In genomic region chr3:39150170-39150802, GRCh38 we compare ENCODE assay signal across 8 cellular contexts. TPM values are rescaled to one million over a fixed set of nuclear protein-coding genes. Genes with fewer than 3 reads are reported as not detected.
DNase-seq lines count a peak whose midpoint lies in the region; ATAC-seq and TF ChIP-seq lines count a peak whose summit lies in the region.

No MANE protein-coding gene starts in this region.

- H3K9me2 ChIP-seq in HCT116 (ENCODE audit: insufficient read depth), result no peaks in the 10 kb centered on the region

- no peak for ATAC-seq in HCT116
- ATAC-seq in activated naive CD8-positive, alpha-beta T cell treated with anti-CD3 and anti-CD28 coated beads, Interleukin-2, amount 50 U/mL, for 24 hours, result no peak
- ATAC-seq in GM19023 (IDR thresholded peaks at IDR 0.05; ENCODE audit: unreplicated experiment), result no peak

- H3K79me2 ChIP-seq in HCT116 (ENCODE audit: insufficient read depth, low read length), result peaks cover 69% of the 10 kb centered on the region

- H3K4me3 ChIP-seq in HCT116 (replicated peaks in 1 of 2; ENCODE audit: low read depth in 1 of 2, low read length in 2 of 2) (peak overlapping the region; percentile 60 to 66), liver (ENCODE audit: low read depth in 1 of 3, low read length in 3 of 3) (peak overlapping the region; percentile 83 to 100 (median 91)), urinary bladder (ENCODE audit: low read depth, low read length) (no peak overlapping the region)

- H3K27me3 ChIP-seq in HCT116 (ENCODE audit: insufficient read depth, low read length), result no peaks in the 10 kb centered on the region
- H3K27me3 ChIP-seq in liver (ENCODE audit: control insufficient read depth in 4 of 4, insufficient read depth in 4 of 4, low read length in 3 of 4), result no peaks in the 10 kb centered on the region

- TF ChIP-seq POLR2A in HCT116 (IDR thresholded peaks at IDR 0.05; ENCODE audit: borderline replicate concordance, extremely low read depth, insufficient read depth, insufficient read length), result no peak

- 72% methylated on average over 5 of the region's 5 CpGs for WGBS in liver
- 35% methylated on average over 5 of the region's 5 CpGs for WGBS in urinary bladder

- intact Hi-C loops in HCT116 (cut with micrococcal nuclease), result no loop called here

- H3K9me3 Mint-ChIP-seq in activated naive CD8-positive, alpha-beta T cell treated with anti-CD3 and anti-CD28 coated beads, Interleukin-2, amount 50 U/mL, for 24 hours, result no peaks in the 10 kb centered on the region

- H3K4me1 ChIP-seq in HCT116 (ENCODE audit: control insufficient read depth in 1 of 2, insufficient read depth in 2 of 2, low read length in 2 of 2) (peaks cover 67 to 77% of the 10 kb centered on the region in 2 experiments), liver (ENCODE audit: control insufficient read depth in 4 of 4, insufficient read depth in 4 of 4, low read length in 3 of 4) (peaks cover 29 to 73% (median 57%) of the 10 kb centered on the region in 4 donors), urinary bladder (ENCODE audit: insufficient read depth) (no peaks in the 10 kb centered on the region)

- in situ Hi-C loops in ACHN (cut with HindIII; ENCODE audit: low pct_ligation_motif_present, low pct_unique_long_range_greater_than_20kb, low sequenced_read_pairs), result no loop called here

- peak overlapping the region; percentile 82 for H3K27ac ChIP-seq in HCT116 (ENCODE audit: low read depth, low read length)
- H3K27ac ChIP-seq in liver (ENCODE audit: low read depth in 1 of 2, low read length in 2 of 2), result peak overlapping the region; percentile 99
- H3K27ac ChIP-seq in urinary bladder (ENCODE audit: low read depth), result peak overlapping the region; percentile 44

- H3K9ac ChIP-seq in HCT116 (ENCODE audit: low read length) (peak overlapping the region; percentile 86; the same call in 1 of the 2 replicates), liver (ENCODE audit: low read depth in 1 of 2, low read length in 2 of 2) (peak overlapping the region; percentile 88 to 97)

- peaks cover 2% of the 10 kb centered on the region for H3K27me3 Mint-ChIP-seq in activated naive CD8-positive, alpha-beta T cell treated with anti-CD3 and anti-CD28 coated beads, Interleukin-2, amount 50 U/mL, for 24 hours

- CTCF ChIA-PET in HCT116 (lab: Charles Lee), result interaction anchor here (1.5 kb wide), 1 partner anchor 138 kb away, joined by 5 read pairs; no protein-coding TSS in a partner anchor

- H3K4me3 Mint-ChIP-seq in activated naive CD8-positive, alpha-beta T cell treated with anti-CD3 and anti-CD28 coated beads, Interleukin-2, amount 50 U/mL, for 24 hours, result peak overlapping the region; percentile 98

- peak; percentile 27 for DNase-seq in ACHN
- no peak for DNase-seq in HCT116 (ENCODE audit: low read depth, low spot score)
- no peak for DNase-seq in activated naive CD8-positive, alpha-beta T cell treated with anti-CD3 and anti-CD28 coated beads, Interleukin-2, amount 50 U/mL, for 24 hours
- no peak for DNase-seq in activated gamma-delta T cell treated with Interleukin-2 at 50 U/mL for 16 hours
- DNase-seq in pons (ENCODE audit: low spot score), result no peak

- peaks cover 39% of the 10 kb centered on the region; the same call in 1 of the 2 replicates for H4K20me1 ChIP-seq in HCT116 (ENCODE audit: insufficient read depth)

- TF ChIP-seq RAD21 in HCT116 (IDR thresholded peaks at IDR 0.05; ENCODE audit: low read depth) (no peak), liver (IDR thresholded peaks at IDR 0.05) (peak in 1 of 2 donors; percentile 6)

- H3K36me3 ChIP-seq in HCT116 (ENCODE audit: control insufficient read depth in 1 of 2, insufficient read depth in 2 of 2, low read length in 2 of 2) (peaks cover 7 to 14% of the 10 kb centered on the region in 2 experiments), liver (ENCODE audit: control insufficient read depth in 4 of 4, insufficient read depth in 3 of 4, low read depth in 1 of 4, low read length in 3 of 4) (peaks cover under 1 to 17% (median 5%) of the 10 kb centered on the region in 4 donors), urinary bladder (ENCODE audit: insufficient read depth) (no peaks in the 10 kb centered on the region)

- H2AFZ ChIP-seq in HCT116 (ENCODE audit: low read depth, low read length, poor library complexity, severe bottlenecking), result no peak overlapping the region

- peak overlapping the region; percentile 81 for H3K4me2 ChIP-seq in HCT116 (ENCODE audit: low read length)

- peaks cover 69% of the 10 kb centered on the region for H3K36me3 Mint-ChIP-seq in activated naive CD8-positive, alpha-beta T cell treated with anti-CD3 and anti-CD28 coated beads, Interleukin-2, amount 50 U/mL, for 24 hours (ENCODE audit: low read depth)

- no peak for TF ChIP-seq CTCF in HCT116 (IDR thresholded peaks at IDR 0.05 in 2 of 3, conservative IDR thresholded peaks at IDR 0.05 in 1 of 3; ENCODE audit: borderline replicate concordance in 1 of 3, insufficient read depth in 1 of 3, low read depth in 2 of 3, low read length in 2 of 3)
- TF ChIP-seq CTCF in liver (IDR thresholded peaks at IDR 0.05; ENCODE audit: low read depth, low read length, missing input control), result peak; percentile 13

- BruUV-seq in HCT116 (replicated peaks; lab: Mats Ljungman, UMichigan), result no TSS peak

- H3K9me3 ChIP-seq in HCT116 (ENCODE audit: control insufficient read depth in 1 of 2, insufficient read depth in 1 of 2, low read depth in 1 of 2, low read length in 2 of 2) (no peaks in the 10 kb centered on the region), liver (ENCODE audit: control insufficient read depth in 4 of 4, low read length in 3 of 4) (no peaks in the 10 kb centered on the region)

- peak overlapping the region; percentile 96 for H3K27ac Mint-ChIP-seq in activated naive CD8-positive, alpha-beta T cell treated with anti-CD3 and anti-CD28 coated beads, Interleukin-2, amount 50 U/mL, for 24 hours

- RAD21 ChIA-PET in HCT116 (lab: Charles Lee; ENCODE audit: low non-redundant PET in 1 of 2, low total read pairs in 2 of 2, uncharacterized antibody in 2 of 2, unreplicated experiment in 2 of 2), result no interaction called here

- POLR2A ChIA-PET in HCT116 (lab: Charles Lee), result no interaction called here

- H3K4me1 Mint-ChIP-seq in activated naive CD8-positive, alpha-beta T cell treated with anti-CD3 and anti-CD28 coated beads, Interleukin-2, amount 50 U/mL, for 24 hours, result peaks cover 79% of the 10 kb centered on the region

TF ChIP-seq in HCT116, 20 proteins besides CTCF, POLR2A, EP300 and RAD21:
- no peak for TF ChIP-seq CEBPB (IDR thresholded peaks at IDR 0.05; ENCODE audit: low read depth)
- no peak for TF ChIP-seq ELF1 (IDR thresholded peaks at IDR 0.05; ENCODE audit: borderline replicate concordance, low read depth)
- TF ChIP-seq MAX (IDR thresholded peaks at IDR 0.05), result no peak
- no peak for TF ChIP-seq EZH2 (IDR thresholded peaks at IDR 0.05)
- no peak for TF ChIP-seq SIN3A (IDR thresholded peaks at IDR 0.05; ENCODE audit: low read depth)
- no peak for TF ChIP-seq EZH2phosphoT487 (IDR thresholded peaks at IDR 0.05; ENCODE audit: borderline replicate concordance)
- no peak for TF ChIP-seq SRF (IDR thresholded peaks at IDR 0.05; ENCODE audit: low read depth)
- TF ChIP-seq JUND (IDR thresholded peaks at IDR 0.05), result no peak
- TF ChIP-seq ZNF274 (IDR thresholded peaks at IDR 0.05; ENCODE audit: low read depth, low read length), result no peak
- no peak for TF ChIP-seq YY1 (IDR thresholded peaks at IDR 0.05; ENCODE audit: extremely low read depth, insufficient replicate concordance, low read depth, low read length)

TF ChIP-seq in liver, 16 proteins besides CTCF, POLR2A, EP300 and RAD21:
- TF ChIP-seq RXRA (IDR thresholded peaks at IDR 0.05) (no peak), FOXA2 (IDR thresholded peaks at IDR 0.05) (no peak), REST (IDR thresholded peaks at IDR 0.05) (no peak), NR2F2 (IDR thresholded peaks at IDR 0.05) (peak; percentile 77), FOXA1 (IDR thresholded peaks at IDR 0.05) (no peak)

RNA-seq across cellular contexts. Expression of gene CSRNP1, which starts 3.1 kb away (rescaled TPM):
- total RNA-seq in HCT116 (2021; ENCODE audit: unreplicated experiment) (15.0 TPM), liver (10 to 100 TPM in 1 of 2 donors, 1 to 10 TPM in 1; 4.7 to 19.3 TPM), urinary bladder (13.7 TPM)
- polyA plus RNA-seq in HCT116 (2012), result 22.5 and 60.5 TPM in 2 replicates
- polyA plus RNA-seq in liver (10 to 100 TPM in 1 of 2 donors, 1 to 10 TPM in 1; 8.7 to 12.8 TPM), urinary bladder (90.2 TPM)

RNA-seq across cellular contexts. Expression of gene XIRP1, which starts 42.1 kb away (rescaled TPM):
- total RNA-seq in HCT116 (2021; ENCODE audit: unreplicated experiment) (not detected), liver (not detected), urinary bladder (1.1 TPM)
- polyA plus RNA-seq in HCT116 (2012), result 0.01 TPM in 1 of 2 replicates, not detected in the other
- polyA plus RNA-seq in liver (under 1 TPM in 1 of 2 donors, not detected in 1; 0.01 TPM), urinary bladder (0.03 TPM)

RNA-seq across cellular contexts. Expression of gene TTC21A, which starts 42.8 kb away (rescaled TPM):
- total RNA-seq in HCT116 (2021; ENCODE audit: unreplicated experiment) (5.6 TPM), liver (1 to 10 TPM in 1 of 2 donors, under 1 TPM in 1; 0.28 to 3.3 TPM), urinary bladder (4.3 TPM)
- 2.1 TPM in 2 replicates for polyA plus RNA-seq in HCT116 (2012)
- polyA plus RNA-seq in liver (1 to 10 TPM in 1 of 2 donors, under 1 TPM in 1; 0.89 to 2.3 TPM), urinary bladder (3.3 TPM)

RNA-seq across cellular contexts. Expression of gene GORASP1, which starts 42.9 kb away (rescaled TPM):
- total RNA-seq in HCT116 (2021; ENCODE audit: unreplicated experiment) (38.8 TPM), liver (10 to 100 TPM; 11.8 to 39.4 TPM), urinary bladder (28.2 TPM)
- polyA plus RNA-seq in HCT116 (2012), result 29.6 and 34.1 TPM in 2 replicates
- polyA plus RNA-seq in liver (10 to 100 TPM; 13.4 to 25.3 TPM), urinary bladder (61.6 TPM)

Comparison
In these comparisons a context has a peak if more than half of its experiments do, and no peak if none do; other contexts are left out.
1. H3K27ac ChIP-seq: peak in every context shown above with its lines; median percentile 99 in liver; 82 in HCT116; 44 in urinary bladder.